Comparison of ENCODE assay signal across 1 cellular context in the genomic region with DNA sequence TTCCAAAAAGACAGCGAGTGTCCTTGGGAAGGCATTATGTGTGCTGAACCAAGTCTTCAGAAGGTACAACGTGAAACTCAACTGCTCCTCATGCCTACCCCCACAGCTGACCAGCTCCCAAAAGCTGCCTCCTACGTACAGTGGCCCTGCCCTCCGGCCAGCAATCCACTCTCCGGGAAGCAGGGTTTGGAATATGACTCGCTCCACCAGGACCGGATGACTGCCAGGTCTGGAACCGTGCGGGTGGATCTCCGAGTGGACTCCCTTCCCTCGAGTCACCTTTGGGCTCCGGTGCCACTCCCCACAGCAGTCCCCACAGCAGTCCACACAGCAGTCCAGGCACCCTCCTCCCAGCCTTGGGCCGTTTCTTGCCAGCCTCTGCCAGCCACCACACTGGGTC.
TF ChIP-seq lines count a peak whose summit lies in the region.

No MANE protein-coding gene starts in this region.

TF ChIP-seq in IMR-90, 13 proteins besides CTCF, POLR2A, EP300 and RAD21:
- no peak for TF ChIP-seq FOS (IDR thresholded peaks at IDR 0.05; ENCODE audit: low read depth, low read length)
- no peak for TF ChIP-seq SMC3 (IDR thresholded peaks at IDR 0.05; ENCODE audit: low read depth, low read length)
- TF ChIP-seq CHD1 (IDR thresholded peaks at IDR 0.05; ENCODE audit: low read depth, low read length) = no peak
- no peak for TF ChIP-seq ELK1 (IDR thresholded peaks at IDR 0.05; ENCODE audit: borderline replicate concordance, low read depth, low read length)
- TF ChIP-seq MXI1 (IDR thresholded peaks at IDR 0.05; ENCODE audit: borderline replicate concordance, low read depth, low read length) = no peak
- no peak for TF ChIP-seq RFX5 (IDR thresholded peaks at IDR 0.05; ENCODE audit: low read depth, low read length)
- TF ChIP-seq CEBPB (IDR thresholded peaks at IDR 0.05; ENCODE audit: low read depth, low read length) = no peak
- TF ChIP-seq NFE2L2 (IDR thresholded peaks at IDR 0.05; ENCODE audit: low read depth, low read length) = no peak
- no peak for TF ChIP-seq BHLHE40 (IDR thresholded peaks at IDR 0.05; ENCODE audit: low read depth, low read length)
- TF ChIP-seq USF2 (IDR thresholded peaks at IDR 0.05; ENCODE audit: low read depth, low read length) = no peak
